In genomic region chr14:88189040-88189839, GRCh38 we compare ENCODE assay signal across 1 cellular context.
TF ChIP-seq lines count a peak whose summit lies in the region.

No MANE protein-coding gene starts in this region.

TF ChIP-seq in HEK293, 187 proteins besides CTCF, POLR2A, EP300 and RAD21 (continued from another document):
- no peak for TF ChIP-seq ZNF488 (tag by site-specific recombination; IDR thresholded peaks at IDR 0.05)
- no peak for TF ChIP-seq SCRT1 (tag by site-specific recombination; IDR thresholded peaks at IDR 0.05; ENCODE audit: borderline replicate concordance)
- TF ChIP-seq ZSCAN18 (tag by site-specific recombination; IDR thresholded peaks at IDR 0.05), result no peak
- no peak for TF ChIP-seq KLF9 (tag by site-specific recombination; IDR thresholded peaks at IDR 0.05; ENCODE audit: low read depth)
- no peak for TF ChIP-seq ATF2 (tag by site-specific recombination; IDR thresholded peaks at IDR 0.05; ENCODE audit: low read depth)
- TF ChIP-seq ZNF645 (tag by site-specific recombination; IDR thresholded peaks at IDR 0.05), result no peak
- TF ChIP-seq ZNF280C (tag by site-specific recombination; IDR thresholded peaks at IDR 0.05), result no peak
- no peak for TF ChIP-seq GLIS2 (tag by site-specific recombination; IDR thresholded peaks at IDR 0.05)
- TF ChIP-seq ZNF211 (tag by site-specific recombination; IDR thresholded peaks at IDR 0.05; ENCODE audit: low read depth), result no peak
- TF ChIP-seq KLF1 (tag by site-specific recombination; IDR thresholded peaks at IDR 0.05), result no peak
- TF ChIP-seq ZNF580 (tag by site-specific recombination; IDR thresholded peaks at IDR 0.05), result no peak
- no peak for TF ChIP-seq OSR2 (tag by site-specific recombination; IDR thresholded peaks at IDR 0.05)
- TF ChIP-seq ZNF10 (tag by site-specific recombination; IDR thresholded peaks at IDR 0.05), result no peak
- no peak for TF ChIP-seq KLF10 (tag by site-specific recombination; IDR thresholded peaks at IDR 0.05)
- TF ChIP-seq IKZF3 (tag by site-specific recombination; IDR thresholded peaks at IDR 0.05), result no peak
- peak; percentile 17; the same call in 1 of the 2 replicates for TF ChIP-seq ZSCAN4 (tag by site-specific recombination; IDR thresholded peaks at IDR 0.05)
- no peak for TF ChIP-seq ZXDB (tag by site-specific recombination; IDR thresholded peaks at IDR 0.05)
- no peak for TF ChIP-seq PRDM4 (tag by site-specific recombination; IDR thresholded peaks at IDR 0.05)
- no peak for TF ChIP-seq ZBTB26 (tag by site-specific recombination; optimal IDR thresholded peaks at IDR 0.05)
- no peak for TF ChIP-seq ZNF184 (tag by site-specific recombination; IDR thresholded peaks at IDR 0.05)
- no peak for TF ChIP-seq ZNF561 (tag by site-specific recombination; IDR thresholded peaks at IDR 0.05; ENCODE audit: borderline replicate concordance)
- TF ChIP-seq ZNF274 (IDR thresholded peaks at IDR 0.05; ENCODE audit: low read length), result no peak
- TF ChIP-seq ZNF274 (tag by site-specific recombination; IDR thresholded peaks at IDR 0.05; ENCODE audit: borderline replicate concordance), result no peak
- TF ChIP-seq ZFP37 (tag by site-specific recombination; IDR thresholded peaks at IDR 0.05), result no peak
- TF ChIP-seq ZNF335 (tag by site-specific recombination; conservative IDR thresholded peaks at IDR 0.05), result no peak
- TF ChIP-seq ZBTB6 (tag by site-specific recombination; IDR thresholded peaks at IDR 0.05), result no peak
- TF ChIP-seq KLF7 (tag by site-specific recombination; IDR thresholded peaks at IDR 0.05; ENCODE audit: borderline replicate concordance), result no peak
- no peak for TF ChIP-seq INSM2 (tag by site-specific recombination; IDR thresholded peaks at IDR 0.05)
- TF ChIP-seq TRIM28 (IDR thresholded peaks at IDR 0.05; ENCODE audit: borderline replicate concordance, low read length), result peak; percentile 82
- no peak for TF ChIP-seq ZFP69B (tag by site-specific recombination; IDR thresholded peaks at IDR 0.05)
- 0 out of 2 replicates have a peak, but pooled peaks have one; percentile 56 for TF ChIP-seq ZSCAN30 (tag by site-specific recombination; IDR thresholded peaks at IDR 0.05)
- TF ChIP-seq ZNF843 (tag by site-specific recombination; IDR thresholded peaks at IDR 0.05), result no peak
- no peak for TF ChIP-seq ZNF324 (tag by site-specific recombination; IDR thresholded peaks at IDR 0.05)
- no peak for TF ChIP-seq ZNF658 (tag by site-specific recombination; IDR thresholded peaks at IDR 0.05)
- TF ChIP-seq ZNF18 (tag by site-specific recombination; IDR thresholded peaks at IDR 0.05), result no peak
- no peak for TF ChIP-seq ZBTB8A (tag by site-specific recombination; IDR thresholded peaks at IDR 0.05)
- TF ChIP-seq ZNF530 (tag by site-specific recombination; IDR thresholded peaks at IDR 0.05; ENCODE audit: low read depth), result no peak
- no peak for TF ChIP-seq ZNF707 (tag by site-specific recombination; IDR thresholded peaks at IDR 0.05)
- no peak for TF ChIP-seq ZNF23 (tag by site-specific recombination; IDR thresholded peaks at IDR 0.05; ENCODE audit: borderline replicate concordance)
- TF ChIP-seq ZNF341 (tag by site-specific recombination; IDR thresholded peaks at IDR 0.05; ENCODE audit: low read depth), result no peak
